Comparison of ENCODE assay signal across 1 cellular context in genomic region chr17:59845595-59846390, GRCh38.
A peak's percentile ranks its signal among the peaks of the same experiment; 100 is the strongest.
TF ChIP-seq lines count a peak whose summit lies in the region.

No MANE protein-coding gene starts in this region.

TF ChIP-seq in K562, 482 proteins besides CTCF, POLR2A, EP300 and RAD21 (continued from another document and continues in another):
- TF ChIP-seq ZNF592 (IDR thresholded peaks at IDR 0.05) (peak; percentile 23; the same call in 1 of the 2 replicates), NR3C1 (CRISPR knock-in tag; IDR thresholded peaks at IDR 0.05) (no peak), RHOXF2B (CRISPR knock-in tag; conservative IDR thresholded peaks at IDR 0.05) (no peak), THRAP3 (IDR thresholded peaks at IDR 0.05; ENCODE audit: borderline replicate concordance) (no peak), POLR3G (IDR thresholded peaks at IDR 0.05; ENCODE audit: extremely low read depth, insufficient read length, insufficient replicate concordance) (no peak), PHF20 (IDR thresholded peaks at IDR 0.05; ENCODE audit: partially characterized antibody) (no peak), PURB (CRISPR knock-in tag; IDR thresholded peaks at IDR 0.05; ENCODE audit: low read depth) (no peak), BCLAF1 (IDR thresholded peaks at IDR 0.05; ENCODE audit: borderline replicate concordance in 1 of 2, control insufficient read depth in 1 of 2, low read depth in 2 of 2, low read length in 1 of 2) (peak in 1 of 2 experiments; percentile 76; a peak in 1 of 4 replicates), CHD2 (IDR thresholded peaks at IDR 0.05; ENCODE audit: low read depth, low read length) (0 out of 2 replicates have a peak, but pooled peaks have one; percentile 46), BRD4 (IDR thresholded peaks at IDR 0.05) (no peak), NELFE (IDR thresholded peaks at IDR 0.05; ENCODE audit: insufficient read depth, insufficient read length) (no peak), ZNF23 (CRISPR knock-in tag; IDR thresholded peaks at IDR 0.05) (no peak), ZBTB26 (CRISPR knock-in tag; IDR thresholded peaks at IDR 0.05) (0 out of 2 replicates have a peak, but pooled peaks have one; percentile 30), POLR2G (IDR thresholded peaks at IDR 0.05; ENCODE audit: low read depth, low read length) (peak; percentile 9; the same call in 1 of the 2 replicates), ZNF121 (CRISPR knock-in tag; conservative IDR thresholded peaks at IDR 0.05) (0 out of 2 replicates have a peak, but pooled peaks have one; percentile 9), JUND (IDR thresholded peaks at IDR 0.05; ENCODE audit: borderline replicate concordance, low read depth, low read length) (no peak), JUND (tag; IDR thresholded peaks at IDR 0.05; ENCODE audit: borderline replicate concordance, low read depth, low read length) (no peak), EP400 (IDR thresholded peaks at IDR 0.05) (no peak), PREB (CRISPR knock-in tag; IDR thresholded peaks at IDR 0.05) (no peak), ZKSCAN3 (CRISPR knock-in tag; IDR thresholded peaks at IDR 0.05) (no peak), ZNF41 (CRISPR knock-in tag; conservative IDR thresholded peaks at IDR 0.05) (no peak), POU5F1 (IDR thresholded peaks at IDR 0.05; ENCODE audit: borderline replicate concordance, low read depth, low read length, partially characterized antibody) (no peak), ZFPM2 (CRISPR knock-in tag; IDR thresholded peaks at IDR 0.05) (no peak), ZC3H11A (IDR thresholded peaks at IDR 0.05; ENCODE audit: low read depth, low read length) (no peak), FIP1L1 (IDR thresholded peaks at IDR 0.05; ENCODE audit: low read depth, low read length, poor library complexity, severe bottlenecking) (no peak), MAFF (IDR thresholded peaks at IDR 0.05; ENCODE audit: low read length) (no peak), EZH2 (IDR thresholded peaks at IDR 0.05; ENCODE audit: borderline replicate concordance, low read depth, low read length) (no peak), MEIS2 (IDR thresholded peaks at IDR 0.05; ENCODE audit: partially characterized antibody) (no peak), ZNF507 (tag; conservative IDR thresholded peaks at IDR 0.05) (no peak), ZNF347 (CRISPR knock-in tag; IDR thresholded peaks at IDR 0.05; ENCODE audit: low read depth) (no peak), TEAD2 (tag; IDR thresholded peaks at IDR 0.05) (no peak), CBX2 (IDR thresholded peaks at IDR 0.05; ENCODE audit: insufficient read depth, low read length, poor library complexity, severe bottlenecking) (no peak), ZKSCAN1 (IDR thresholded peaks at IDR 0.05; ENCODE audit: low read depth, low read length) (no peak), RBFOX2 (IDR thresholded peaks at IDR 0.05; ENCODE audit: low read depth, low read length) (no peak), KLF1 (tag; IDR thresholded peaks at IDR 0.05) (no peak)
- TF ChIP-seq, protein P1, sequence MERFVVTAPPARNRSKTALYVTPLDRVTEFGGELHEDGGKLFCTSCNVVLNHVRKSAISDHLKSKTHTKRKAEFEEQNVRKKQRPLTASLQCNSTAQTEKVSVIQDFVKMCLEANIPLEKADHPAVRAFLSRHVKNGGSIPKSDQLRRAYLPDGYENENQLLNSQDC (CRISPR knock-in tag; IDR thresholded peaks at IDR 0.05), result no peak
- TF ChIP-seq, protein P2, sequence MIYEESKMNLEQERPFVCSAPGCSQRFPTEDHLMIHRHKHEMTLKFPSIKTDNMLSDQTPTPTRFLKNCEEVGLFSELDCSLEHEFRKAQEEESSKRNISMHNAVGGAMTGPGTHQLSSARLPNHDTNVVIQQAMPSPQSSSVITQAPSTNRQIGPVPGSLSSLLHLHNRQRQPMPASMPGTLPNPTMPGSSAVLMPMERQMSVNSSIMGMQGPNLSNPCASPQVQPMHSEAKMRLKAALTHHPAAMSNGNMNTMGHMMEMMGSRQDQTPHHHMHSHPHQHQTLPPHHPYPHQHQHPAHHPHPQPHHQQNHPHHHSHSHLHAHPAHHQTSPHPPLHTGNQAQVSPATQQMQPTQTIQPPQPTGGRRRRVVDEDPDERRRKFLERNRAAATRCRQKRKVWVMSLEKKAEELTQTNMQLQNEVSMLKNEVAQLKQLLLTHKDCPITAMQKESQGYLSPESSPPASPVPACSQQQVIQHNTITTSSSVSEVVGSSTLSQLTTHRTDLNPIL (CRISPR knock-in tag; IDR thresholded peaks at IDR 0.05), result no peak
- TF ChIP-seq, protein P3, sequence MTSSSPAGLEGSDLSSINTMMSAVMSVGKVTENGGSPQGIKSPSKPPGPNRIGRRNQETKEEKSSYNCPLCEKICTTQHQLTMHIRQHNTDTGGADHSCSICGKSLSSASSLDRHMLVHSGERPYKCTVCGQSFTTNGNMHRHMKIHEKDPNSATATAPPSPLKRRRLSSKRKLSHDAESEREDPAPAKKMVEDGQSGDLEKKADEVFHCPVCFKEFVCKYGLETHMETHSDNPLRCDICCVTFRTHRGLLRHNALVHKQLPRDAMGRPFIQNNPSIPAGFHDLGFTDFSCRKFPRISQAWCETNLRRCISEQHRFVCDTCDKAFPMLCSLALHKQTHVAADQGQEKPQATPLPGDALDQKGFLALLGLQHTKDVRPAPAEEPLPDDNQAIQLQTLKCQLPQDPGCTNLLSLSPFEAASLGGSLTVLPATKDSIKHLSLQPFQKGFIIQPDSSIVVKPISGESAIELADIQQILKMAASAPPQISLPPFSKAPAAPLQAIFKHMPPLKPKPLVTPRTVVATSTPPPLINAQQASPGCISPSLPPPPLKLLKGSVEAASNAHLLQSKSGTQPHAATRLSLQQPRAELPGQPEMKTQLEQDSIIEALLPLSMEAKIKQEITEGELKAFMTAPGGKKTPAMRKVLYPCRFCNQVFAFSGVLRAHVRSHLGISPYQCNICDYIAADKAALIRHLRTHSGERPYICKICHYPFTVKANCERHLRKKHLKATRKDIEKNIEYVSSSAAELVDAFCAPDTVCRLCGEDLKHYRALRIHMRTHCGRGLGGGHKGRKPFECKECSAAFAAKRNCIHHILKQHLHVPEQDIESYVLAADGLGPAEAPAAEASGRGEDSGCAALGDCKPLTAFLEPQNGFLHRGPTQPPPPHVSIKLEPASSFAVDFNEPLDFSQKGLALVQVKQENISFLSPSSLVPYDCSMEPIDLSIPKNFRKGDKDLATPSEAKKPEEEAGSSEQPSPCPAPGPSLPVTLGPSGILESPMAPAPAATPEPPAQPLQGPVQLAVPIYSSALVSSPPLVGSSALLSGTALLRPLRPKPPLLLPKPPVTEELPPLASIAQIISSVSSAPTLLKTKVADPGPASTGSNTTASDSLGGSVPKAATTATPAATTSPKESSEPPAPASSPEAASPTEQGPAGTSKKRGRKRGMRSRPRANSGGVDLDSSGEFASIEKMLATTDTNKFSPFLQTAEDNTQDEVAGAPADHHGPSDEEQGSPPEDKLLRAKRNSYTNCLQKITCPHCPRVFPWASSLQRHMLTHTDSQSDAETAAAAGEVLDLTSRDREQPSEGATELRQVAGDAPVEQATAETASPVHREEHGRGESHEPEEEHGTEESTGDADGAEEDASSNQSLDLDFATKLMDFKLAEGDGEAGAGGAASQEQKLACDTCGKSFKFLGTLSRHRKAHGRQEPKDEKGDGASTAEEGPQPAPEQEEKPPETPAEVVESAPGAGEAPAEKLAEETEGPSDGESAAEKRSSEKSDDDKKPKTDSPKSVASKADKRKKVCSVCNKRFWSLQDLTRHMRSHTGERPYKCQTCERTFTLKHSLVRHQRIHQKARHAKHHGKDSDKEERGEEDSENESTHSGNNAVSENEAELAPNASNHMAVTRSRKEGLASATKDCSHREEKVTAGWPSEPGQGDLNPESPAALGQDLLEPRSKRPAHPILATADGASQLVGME (CRISPR knock-in tag; IDR thresholded peaks at IDR 0.05), result no peak
- TF ChIP-seq, protein P4, sequence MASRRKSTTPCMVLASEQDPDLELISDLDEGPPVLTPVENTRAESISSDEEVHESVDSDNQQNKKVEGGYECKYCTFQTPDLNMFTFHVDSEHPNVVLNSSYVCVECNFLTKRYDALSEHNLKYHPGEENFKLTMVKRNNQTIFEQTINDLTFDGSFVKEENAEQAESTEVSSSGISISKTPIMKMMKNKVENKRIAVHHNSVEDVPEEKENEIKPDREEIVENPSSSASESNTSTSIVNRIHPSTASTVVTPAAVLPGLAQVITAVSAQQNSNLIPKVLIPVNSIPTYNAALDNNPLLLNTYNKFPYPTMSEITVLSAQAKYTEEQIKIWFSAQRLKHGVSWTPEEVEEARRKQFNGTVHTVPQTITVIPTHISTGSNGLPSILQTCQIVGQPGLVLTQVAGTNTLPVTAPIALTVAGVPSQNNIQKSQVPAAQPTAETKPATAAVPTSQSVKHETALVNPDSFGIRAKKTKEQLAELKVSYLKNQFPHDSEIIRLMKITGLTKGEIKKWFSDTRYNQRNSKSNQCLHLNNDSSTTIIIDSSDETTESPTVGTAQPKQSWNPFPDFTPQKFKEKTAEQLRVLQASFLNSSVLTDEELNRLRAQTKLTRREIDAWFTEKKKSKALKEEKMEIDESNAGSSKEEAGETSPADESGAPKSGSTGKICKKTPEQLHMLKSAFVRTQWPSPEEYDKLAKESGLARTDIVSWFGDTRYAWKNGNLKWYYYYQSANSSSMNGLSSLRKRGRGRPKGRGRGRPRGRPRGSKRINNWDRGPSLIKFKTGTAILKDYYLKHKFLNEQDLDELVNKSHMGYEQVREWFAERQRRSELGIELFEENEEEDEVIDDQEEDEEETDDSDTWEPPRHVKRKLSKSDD (conservative IDR thresholded peaks at IDR 0.05; ENCODE audit: low read length), result no peak
- TF ChIP-seq, protein P5, sequence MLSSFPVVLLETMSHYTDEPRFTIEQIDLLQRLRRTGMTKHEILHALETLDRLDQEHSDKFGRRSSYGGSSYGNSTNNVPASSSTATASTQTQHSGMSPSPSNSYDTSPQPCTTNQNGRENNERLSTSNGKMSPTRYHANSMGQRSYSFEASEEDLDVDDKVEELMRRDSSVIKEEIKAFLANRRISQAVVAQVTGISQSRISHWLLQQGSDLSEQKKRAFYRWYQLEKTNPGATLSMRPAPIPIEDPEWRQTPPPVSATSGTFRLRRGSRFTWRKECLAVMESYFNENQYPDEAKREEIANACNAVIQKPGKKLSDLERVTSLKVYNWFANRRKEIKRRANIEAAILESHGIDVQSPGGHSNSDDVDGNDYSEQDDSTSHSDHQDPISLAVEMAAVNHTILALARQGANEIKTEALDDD (IDR thresholded peaks at IDR 0.05), result peak; percentile 46; the same call in 1 of the 2 replicates
